10 cellular contexts compared by ENCODE assay signal in genomic region chr4:41359069-41359769, GRCh38.
DNase-seq lines count a peak whose midpoint lies in the region; ATAC-seq, FAIRE-seq and TF ChIP-seq lines count a peak whose summit lies in the region.
"Had no signal": no experiment of that assay in that cellular context is flagged by ENCODE, and none has a peak within 500 bp of the region (broad histone marks: within the 10 kb centered on the region; RNA-seq: fewer than 3 reads in every experiment).

No MANE protein-coding gene starts in this region.

- H3K4me1 ChIP-seq in kidney (ENCODE audit: control insufficient read depth in 1 of 2, insufficient read depth in 1 of 2, low read depth in 1 of 2, low read length in 2 of 2) (peaks cover 16 to 22% of the 10 kb centered on the region in 2 donors), thoracic aorta (ENCODE audit: control insufficient read depth in 1 of 2, low read depth in 2 of 2) (peaks cover 15 to 27% of the 10 kb centered on the region in 2 donors)

- peak overlapping the region in 1 of 2 donors; percentile 85 for H3K27ac ChIP-seq in kidney (ENCODE audit: low read depth in 2 of 2, low read length in 2 of 2)
- peak overlapping the region; percentile 78 to 92 for H3K27ac ChIP-seq in thoracic aorta

- peak overlapping the region; percentile 12 to 65 for H3K9ac ChIP-seq in kidney (ENCODE audit: low read length in 2 of 2)

- H3K27me3 ChIP-seq in thoracic aorta (replicated peaks; ENCODE audit: insufficient read depth), result no peaks in the 10 kb centered on the region

- H3K36me3 ChIP-seq in kidney (ENCODE audit: control insufficient read depth in 1 of 2, insufficient read depth in 2 of 2, low read length in 2 of 2) (no peaks in the 10 kb centered on the region), thoracic aorta (no peaks in the 10 kb centered on the region)

- no peaks in the 10 kb centered on the region for H3K4me1 Mint-ChIP-seq in immature natural killer cell
- H3K4me1 Mint-ChIP-seq: activated CD4-positive, alpha-beta T cell treated with anti-CD3 and anti-CD28 coated beads, Interleukin-2, amount 10 ng/mL, durations not matched to agents 7 days and 5 days had no signal

- H3K9me3 ChIP-seq in kidney (ENCODE audit: control insufficient read depth in 1 of 2, low read length in 2 of 2), result no peaks in the 10 kb centered on the region
- no peaks in the 10 kb centered on the region for H3K9me3 ChIP-seq in thoracic aorta

- no peaks in the 10 kb centered on the region for H3K36me3 Mint-ChIP-seq in immature natural killer cell

- H3K4me3 Mint-ChIP-seq in immature natural killer cell, result no peak overlapping the region
- H3K4me3 Mint-ChIP-seq: activated CD4-positive, alpha-beta T cell treated with anti-CD3 and anti-CD28 coated beads, Interleukin-2, amount 10 ng/mL, durations not matched to agents 7 days and 5 days had no signal

- peaks cover 8 to 11% (median 10%) of the 10 kb centered on the region in 3 donors for H3K27me3 Mint-ChIP-seq in immature natural killer cell (ENCODE audit: low read depth in 3 of 3)

- TF ChIP-seq CTCF in kidney (IDR thresholded peaks at IDR 0.05; ENCODE audit: borderline replicate concordance, extremely low read depth, insufficient read depth), result no peak
- peak; percentile 44 for TF ChIP-seq CTCF in thoracic aorta (IDR thresholded peaks at IDR 0.05)

- FAIRE-seq in kidney (lab: Jason Lieb, UNC), result no peak

- peaks cover 0 to 6% (median 0%) of the 10 kb centered on the region in 6 donors for H3K9me3 Mint-ChIP-seq in immature natural killer cell
- H3K9me3 Mint-ChIP-seq: activated CD4-positive, alpha-beta T cell treated with anti-CD3 and anti-CD28 coated beads, Interleukin-2, amount 10 ng/mL, durations not matched to agents 7 days and 5 days had no signal

- H3K27ac Mint-ChIP-seq in immature natural killer cell, result no peak overlapping the region
- H3K27ac Mint-ChIP-seq: activated CD4-positive, alpha-beta T cell treated with anti-CD3 and anti-CD28 coated beads, Interleukin-2, amount 10 ng/mL, durations not matched to agents 7 days and 5 days had no signal

- ATAC-seq in thoracic aorta (ENCODE audit: insufficient number of reproducible peaks, low FRiP score, low read depth), result no peak
- ATAC-seq in HG03469 (IDR thresholded peaks at IDR 0.05; ENCODE audit: unreplicated experiment), result no peak

- intact Hi-C loops in kidney (cut with DNase I), result no loop called here

- peak overlapping the region in 1 of 2 donors; percentile 88 for H3K4me3 ChIP-seq in kidney (ENCODE audit: low read length in 2 of 2)
- peak overlapping the region; percentile 23 for H3K4me3 ChIP-seq in thoracic aorta

- peak; percentile 92 for DNase-seq in NCI-H2196 (lab: John Stamatoyannopoulos, UW; ENCODE audit: unreplicated experiment)
- no peak for DNase-seq in NCI-H2196 treated with DMSO at 0.1 percent for 48 hours (lab: John Stamatoyannopoulos, UW; ENCODE audit: unreplicated experiment)
- DNase-seq in RKO (ENCODE audit: low spot score), result peak; percentile 32
- no peak for DNase-seq in kidney
- DNase-seq in thoracic aorta (ENCODE audit: low spot score), result no peak
- DNase-seq in HUDEP-2 (lab: John Stamatoyannopoulos, UW; ENCODE audit: unreplicated experiment in 76 of 76), result no peak
- DNase-seq in immature natural killer cell, result no peak
- DNase-seq: activated CD4-positive, alpha-beta T cell treated with anti-CD3 and anti-CD28 coated beads, Interleukin-2, amount 10 ng/mL, durations not matched to agents 7 days and 5 days; hippocampal formation had no signal

Comparison
In these comparisons a context has a peak if more than half of its experiments do, and no peak if none do; other contexts are left out.
1. DNase-seq: peak in NCI-H2196 (single experiment) and RKO (single experiment); none in NCI-H2196 treated with DMSO at 0.1 percent for 48 hours (single experiment), kidney (single experiment), thoracic aorta (single experiment), HUDEP-2 (0 of 76) and immature natural killer cell (0 of 3).